8 cellular contexts compared by ENCODE assay signal in genomic region chr16:9099131-9099625, GRCh38. TPM values are rescaled to one million over a fixed set of nuclear protein-coding genes. Genes with fewer than 3 reads are reported as not detected.
DNase-seq lines count a peak whose midpoint lies in the region; ATAC-seq and TF ChIP-seq lines count a peak whose summit lies in the region.

No MANE protein-coding gene starts in this region.

- H3K4me1 Mint-ChIP-seq in activated CD8-positive, alpha-beta memory T cell treated with anti-CD3 and anti-CD28 coated beads, Interleukin-2, amount 10 ng/mL, durations not matched to agents 7 days and 5 days: peaks cover 86% of the 10 kb centered on the region
- peaks cover 100% of the 10 kb centered on the region for H3K4me1 Mint-ChIP-seq in stimulated activated naive CD8-positive, alpha-beta T cell treated with anti-CD3 and anti-CD28 coated beads, Interleukin-15, amount 100 ng/mL, for 72 hours

- H3K4me2 ChIP-seq in OCI-LY7 (ENCODE audit: low read length): peak overlapping the region; percentile 41; the same call in 1 of the 2 replicates

- H3K9me2 ChIP-seq in OCI-LY7 (ENCODE audit: insufficient read depth, low read length): no peaks in the 10 kb centered on the region

- no peak overlapping the region for H2AFZ ChIP-seq in OCI-LY7 (ENCODE audit: low read length)

- H3K27ac ChIP-seq in OCI-LY7 (ENCODE audit: low read depth, low read length, poor library complexity, severe bottlenecking): no peak overlapping the region

- no peaks in the 10 kb centered on the region for H3K9me3 ChIP-seq in OCI-LY7 (ENCODE audit: low read length)

- peaks cover 56% of the 10 kb centered on the region for H3K4me1 ChIP-seq in OCI-LY7 (ENCODE audit: insufficient read depth, low read length, poor library complexity, severe bottlenecking)

- ATAC-seq in activated CD8-positive, alpha-beta memory T cell treated with anti-CD3 and anti-CD28 coated beads, Interleukin-2, amount 10 ng/mL, durations not matched to agents 7 days and 5 days: peak; percentile 32
- ATAC-seq in stimulated activated naive CD8-positive, alpha-beta T cell treated with anti-CD3 and anti-CD28 coated beads, Interleukin-15, amount 100 ng/mL, for 72 hours: peak; percentile 82
- no peak for ATAC-seq in omental fat pad (ENCODE audit: low FRiP score)
- no peak for ATAC-seq in HG02571 (IDR thresholded peaks at IDR 0.05; ENCODE audit: unreplicated experiment)

- BruUV-seq in OCI-LY7 (replicated peaks; lab: Mats Ljungman, UMichigan): no TSS peak

- H3K4me3 ChIP-seq in OCI-LY7 (ENCODE audit: low read depth, low read length, poor library complexity, severe bottlenecking) (no peak overlapping the region), epithelial cell of esophagus (ENCODE audit: low read length) (no peak overlapping the region)

- no peaks in the 10 kb centered on the region for H3K27me3 Mint-ChIP-seq in activated CD8-positive, alpha-beta memory T cell treated with anti-CD3 and anti-CD28 coated beads, Interleukin-2, amount 10 ng/mL, durations not matched to agents 7 days and 5 days
- H3K27me3 Mint-ChIP-seq in stimulated activated naive CD8-positive, alpha-beta T cell treated with anti-CD3 and anti-CD28 coated beads, Interleukin-15, amount 100 ng/mL, for 72 hours: no peaks in the 10 kb centered on the region

- H3K27ac Mint-ChIP-seq in activated CD8-positive, alpha-beta memory T cell treated with anti-CD3 and anti-CD28 coated beads, Interleukin-2, amount 10 ng/mL, durations not matched to agents 7 days and 5 days: peak overlapping the region; percentile 83
- peak overlapping the region; percentile 11 to 87 for H3K27ac Mint-ChIP-seq in stimulated activated naive CD8-positive, alpha-beta T cell treated with anti-CD3 and anti-CD28 coated beads, Interleukin-15, amount 100 ng/mL, for 72 hours

- DNase-seq in activated CD8-positive, alpha-beta memory T cell treated with anti-CD3 and anti-CD28 coated beads, Interleukin-2, amount 10 ng/mL, durations not matched to agents 7 days and 5 days: peak; percentile 47
- DNase-seq in activated CD8-positive, alpha-beta memory T cell treated with anti-CD3 and anti-CD28 coated beads, Interleukin-2, amount 50 U/mL, for 48 hours: no peak
- DNase-seq in OCI-LY7 (ENCODE audit: low spot score) (no peak), epithelial cell of esophagus (ENCODE audit: low read depth) (peak; percentile 85), 8988T (no peak), omental fat pad (ENCODE audit: low spot score) (no peak)
- DNase-seq in stimulated activated naive CD8-positive, alpha-beta T cell treated with anti-CD3 and anti-CD28 coated beads, Interleukin-15, amount 100 ng/mL, for 72 hours: peak in 1 of 2 donors; percentile 43

- CTCF ChIA-PET in activated CD8-positive, alpha-beta memory T cell treated with anti-CD3 and anti-CD28 coated beads, Interleukin-2, amount 10 ng/mL, durations not matched to agents 7 days and 5 days (lab: Charles Lee): no interaction called here
- CTCF ChIA-PET in OCI-LY7 (lab: Charles Lee; ENCODE audit: unreplicated experiment): no interaction called here

- peak overlapping the region; percentile 52 for H3K4me3 Mint-ChIP-seq in activated CD8-positive, alpha-beta memory T cell treated with anti-CD3 and anti-CD28 coated beads, Interleukin-2, amount 10 ng/mL, durations not matched to agents 7 days and 5 days
- H3K4me3 Mint-ChIP-seq in stimulated activated naive CD8-positive, alpha-beta T cell treated with anti-CD3 and anti-CD28 coated beads, Interleukin-15, amount 100 ng/mL, for 72 hours: peak overlapping the region; percentile 64 to 67

- H3K36me3 Mint-ChIP-seq in activated CD8-positive, alpha-beta memory T cell treated with anti-CD3 and anti-CD28 coated beads, Interleukin-2, amount 10 ng/mL, durations not matched to agents 7 days and 5 days: peaks cover 83% of the 10 kb centered on the region

- intact Hi-C loops in OCI-LY7 (cut with micrococcal nuclease; ENCODE audit: unreplicated experiment): loop anchor here (10.0 kb wide), 3 partner anchors 1646 to 1846 kb away; partner anchors contain the start of genes CLEC16A, DEXI and NUBP1

- H3K9me3 Mint-ChIP-seq in activated CD8-positive, alpha-beta memory T cell treated with anti-CD3 and anti-CD28 coated beads, Interleukin-2, amount 10 ng/mL, durations not matched to agents 7 days and 5 days (ENCODE audit: low read depth): no peaks in the 10 kb centered on the region
- H3K9me3 Mint-ChIP-seq in stimulated activated naive CD8-positive, alpha-beta T cell treated with anti-CD3 and anti-CD28 coated beads, Interleukin-15, amount 100 ng/mL, for 72 hours: no peaks in the 10 kb centered on the region

- TF ChIP-seq CTCF in OCI-LY7 (conservative IDR thresholded peaks at IDR 0.05; ENCODE audit: low read length) (no peak), epithelial cell of esophagus (IDR thresholded peaks at IDR 0.05; ENCODE audit: insufficient read depth, low read depth, low read length, missing control alignments) (no peak), omental fat pad (IDR thresholded peaks at IDR 0.05) (no peak)

- POLR2A ChIA-PET in OCI-LY7 (lab: Charles Lee): interaction anchor here (0.6 to 1.5 kb wide), 2 partner anchors 10 to 42 kb away, joined by 3 to 7 read pairs; no protein-coding TSS in a partner anchor

- H3K79me2 ChIP-seq in OCI-LY7 (ENCODE audit: insufficient read depth, low read depth, low read length): peaks cover 100% of the 10 kb centered on the region

- peaks cover 100% of the 10 kb centered on the region for H3K36me3 ChIP-seq in OCI-LY7 (ENCODE audit: insufficient read depth, low read length)

- H4K20me1 ChIP-seq in OCI-LY7 (ENCODE audit: insufficient read depth, low read length): peaks cover 70% of the 10 kb centered on the region

RNA-seq across cellular contexts. Expression of gene HAPSTR1, which starts 7.7 kb away (rescaled TPM):
- total RNA-seq in activated CD8-positive, alpha-beta memory T cell treated with anti-CD3 and anti-CD28 coated beads, Interleukin-2, amount 10 ng/mL, durations not matched to agents 7 days and 5 days: 10 to 100 TPM; 52.3 to 63.8 TPM
- 50.9 and 51.5 TPM in 2 replicates for total RNA-seq in OCI-LY7 (2014; rRNA removed; shearing (Covaris generic))
- 71.5 and 77.9 TPM in 2 replicates for total RNA-seq in OCI-LY7 (2022)
- total RNA-seq in omental fat pad: 10 to 100 TPM; 44.8 to 71.7 (median 57.6) TPM

Comparison
In these comparisons a context has a peak if more than half of its experiments do, and no peak if none do; other contexts are left out.
1. DNase-seq: peak in activated CD8-positive, alpha-beta memory T cell treated with anti-CD3 and anti-CD28 coated beads, Interleukin-2, amount 10 ng/mL, durations not matched to agents 7 days and 5 days (single experiment) and epithelial cell of esophagus (single experiment); none in activated CD8-positive, alpha-beta memory T cell treated with anti-CD3 and anti-CD28 coated beads, Interleukin-2, amount 50 U/mL, for 48 hours (single experiment), OCI-LY7 (single experiment), 8988T (single experiment) and omental fat pad (single experiment).
2. ATAC-seq: peak in activated CD8-positive, alpha-beta memory T cell treated with anti-CD3 and anti-CD28 coated beads, Interleukin-2, amount 10 ng/mL, durations not matched to agents 7 days and 5 days (single experiment) and stimulated activated naive CD8-positive, alpha-beta T cell treated with anti-CD3 and anti-CD28 coated beads, Interleukin-15, amount 100 ng/mL, for 72 hours (single experiment); none in omental fat pad (single experiment) and HG02571 (single experiment).